ENCODE assay signal across 24 cellular contexts in the genomic region with DNA sequence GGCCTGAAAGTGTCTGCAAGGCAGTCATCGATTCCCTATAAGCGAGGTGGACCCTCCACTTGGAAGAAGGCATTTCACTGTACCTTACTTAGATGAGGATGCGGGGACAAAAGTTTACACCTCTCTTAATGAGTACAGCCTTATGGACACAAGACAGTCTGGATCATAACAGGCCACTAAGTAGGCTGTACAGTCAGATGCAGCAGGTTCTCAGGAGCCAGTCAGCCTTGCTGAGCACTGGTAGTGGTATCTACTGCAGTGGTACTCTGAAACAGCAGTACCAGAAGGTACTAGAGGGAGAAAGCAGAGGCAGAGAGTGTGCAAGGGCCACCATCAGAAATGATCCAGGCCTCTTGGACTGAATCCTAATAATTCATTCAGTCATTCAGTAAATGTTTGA.
A peak's percentile ranks its signal among the peaks of the same experiment; 100 is the strongest.
DNase-seq lines count a peak whose midpoint lies in the region; ATAC-seq, FAIRE-seq and TF ChIP-seq lines count a peak whose summit lies in the region.
"Had no signal": no experiment of that assay in that cellular context is flagged by ENCODE, and none has a peak within 500 bp of the region (broad histone marks: within the 10 kb centered on the region; RNA-seq: fewer than 3 reads in every experiment).

No MANE protein-coding gene starts in this region.

- no peak overlapping the region for H3K56ac ChIP-seq in H1 (replicated peaks; ENCODE audit: insufficient read length, low read depth, low read length)

- H3K36me3 Mint-ChIP-seq in activated naive CD8-positive, alpha-beta T cell treated with anti-CD3 and anti-CD28 coated beads, Interleukin-2, amount 50 U/mL, for 24 hours (ENCODE audit: low read depth): peaks cover 47% of the 10 kb centered on the region
- H3K36me3 Mint-ChIP-seq in activated naive CD8-positive, alpha-beta T cell treated with anti-CD3 and anti-CD28 coated beads for 36 hours: peaks cover 25% of the 10 kb centered on the region
- peaks cover 30% of the 10 kb centered on the region for H3K36me3 Mint-ChIP-seq in CD4-positive, CD25-positive, alpha-beta regulatory T cell
- H3K36me3 Mint-ChIP-seq in T-cell: peaks cover 48% of the 10 kb centered on the region

- H4K8ac ChIP-seq in H1 (ENCODE audit: extremely low read depth, insufficient read depth, low read length): no peak overlapping the region

- CTCF ChIA-PET in T-cell (lab: Charles Lee) (no interaction called here), H1 (lab: Charles Lee; ENCODE audit: partially characterized antibody) (interaction anchor here (0.6 to 1.9 kb wide), 3 partner anchors 15 to 60 kb away, joined by 3 to 9 read pairs (median 4); no protein-coding TSS in a partner anchor)

- WGBS in H1 (ENCODE audit: extremely low coverage in 1 of 2, insufficient coverage in 1 of 2, insufficient read length in 1 of 2, insufficient replicate concordance in 2 of 2, low coverage in 1 of 2, low lambda C conversion rate in 2 of 2, missing lambda C conversion rate in 1 of 2), 2 experiments: 97% methylated on average over 3 of the region's 3 CpGs; no CpG with 5 or more reads in 1 of the 2 experiments

- peaks cover 3% of the 10 kb centered on the region; the same call in 1 of the 2 replicates for H3K79me1 ChIP-seq in H1 (ENCODE audit: low read depth, low read length)

- H3K4me3 ChIP-seq in CD4-positive, CD25-positive, alpha-beta regulatory T cell (ENCODE audit: low read depth, low read length): no peak overlapping the region
- no peak overlapping the region for H3K4me3 ChIP-seq in H1 (ENCODE audit: extremely low read depth in 1 of 4, insufficient read depth in 2 of 4, low read depth in 3 of 4, low read length in 4 of 4)
- H3K4me3 ChIP-seq: BLaER1 treated with 17β-estradiol and CSF1 and Interleukin-3, amounts not matched to agents 10 nM and 100 nM; GM23248; SJSA1 had no signal

- no peak overlapping the region for H2AFZ ChIP-seq in H1 (ENCODE audit: low read length)
- H2AFZ ChIP-seq: GM23248 had no signal

- no peaks in the 10 kb centered on the region for H3K23me2 ChIP-seq in H1 (ENCODE audit: low read depth, low read length)

- peaks cover 6% of the 10 kb centered on the region for H3K4me1 Mint-ChIP-seq in activated naive CD8-positive, alpha-beta T cell treated with anti-CD3 and anti-CD28 coated beads, Interleukin-2, amount 50 U/mL, for 24 hours
- H3K4me1 Mint-ChIP-seq in activated naive CD8-positive, alpha-beta T cell treated with anti-CD3 and anti-CD28 coated beads for 36 hours: peaks cover 9% of the 10 kb centered on the region
- peaks cover 0 to 9% (median 9%) of the 10 kb centered on the region in 4 donors for H3K4me1 Mint-ChIP-seq in CD4-positive, CD25-positive, alpha-beta regulatory T cell
- peaks cover 9 to 15% (median 10%) of the 10 kb centered on the region in 3 donors for H3K4me1 Mint-ChIP-seq in T-cell

- no peak overlapping the region for H4K5ac ChIP-seq in H1 (ENCODE audit: insufficient read length, low read depth, low read length)

- H3K9ac ChIP-seq in H1 (replicated peaks in 1 of 4; ENCODE audit: extremely low read depth in 1 of 4, low read depth in 3 of 4, low read length in 3 of 4): no peak overlapping the region
- H3K9ac ChIP-seq: BLaER1 treated with 17β-estradiol and CSF1 and Interleukin-3, amounts not matched to agents 10 nM and 100 nM; GM23248 had no signal

- H4K20me1 ChIP-seq in H1 (replicated peaks in 1 of 2; ENCODE audit: control insufficient read depth in 1 of 2, insufficient read depth in 2 of 2, low read length in 2 of 2): no peaks in the 10 kb centered on the region

- no peak overlapping the region for H2BK15ac ChIP-seq in H1 (ENCODE audit: low read length)

- H3K4ac ChIP-seq in H1 (replicated peaks; ENCODE audit: insufficient read length, low read depth, low read length): no peak overlapping the region

- no peak overlapping the region for H3K27ac ChIP-seq in CD4-positive, CD25-positive, alpha-beta regulatory T cell (ENCODE audit: insufficient read depth, low read length, poor library complexity, severe bottlenecking)
- no peak overlapping the region for H3K27ac ChIP-seq in H1 (ENCODE audit: low read depth, low read length)
- H3K27ac ChIP-seq: BLaER1 treated with 17β-estradiol and CSF1 and Interleukin-3, amounts not matched to agents 10 nM and 100 nM; GM23248; SJSA1 had no signal

- ATAC-seq in activated naive CD8-positive, alpha-beta T cell treated with anti-CD3 and anti-CD28 coated beads, Interleukin-2, amount 50 U/mL, for 24 hours: no peak
- no peak for ATAC-seq in CD4-positive, CD25-positive, alpha-beta regulatory T cell (ENCODE audit: low read depth in 2 of 2)
- ATAC-seq in T-cell (replicated peaks in 1 of 4) (no peak), HG02870 (IDR thresholded peaks at IDR 0.05; ENCODE audit: unreplicated experiment) (no peak)

- H3K4me1 ChIP-seq in CD4-positive, CD25-positive, alpha-beta regulatory T cell (ENCODE audit: control insufficient read depth, insufficient read depth, low read length, poor library complexity, severe bottlenecking): no peaks in the 10 kb centered on the region
- no peaks in the 10 kb centered on the region; a peak in 1 of 7 replicates for H3K4me1 ChIP-seq in H1 (replicated peaks in 1 of 4; ENCODE audit: control insufficient read depth in 3 of 4, insufficient read depth in 4 of 4, low read length in 3 of 4)

- no peak overlapping the region for H2BK12ac ChIP-seq in H1 (ENCODE audit: low read depth, low read length)

- H3K27ac Mint-ChIP-seq in activated naive CD8-positive, alpha-beta T cell treated with anti-CD3 and anti-CD28 coated beads, Interleukin-2, amount 50 U/mL, for 24 hours: peak overlapping the region; percentile 36
- H3K27ac Mint-ChIP-seq in activated naive CD8-positive, alpha-beta T cell treated with anti-CD3 and anti-CD28 coated beads for 36 hours: no peak overlapping the region
- peak overlapping the region in 2 of 3 donors; percentile 46 to 50 for H3K27ac Mint-ChIP-seq in CD4-positive, CD25-positive, alpha-beta regulatory T cell
- peak overlapping the region; percentile 11 to 79 for H3K27ac Mint-ChIP-seq in T-cell

- H3K23ac ChIP-seq in H1 (ENCODE audit: insufficient read length): no peak overlapping the region

- no peaks in the 10 kb centered on the region for H3K9me3 ChIP-seq in CD4-positive, CD25-positive, alpha-beta regulatory T cell (ENCODE audit: control insufficient read depth in 2 of 2, low read length in 2 of 2)
- no peaks in the 10 kb centered on the region for H3K9me3 ChIP-seq in H1 (ENCODE audit: insufficient read depth in 2 of 2, low read depth in 1 of 2, low read length in 1 of 2)
- H3K9me3 ChIP-seq: BLaER1 treated with 17β-estradiol and CSF1 and Interleukin-3, amounts not matched to agents 10 nM and 100 nM; SJSA1 had no signal

- no peak overlapping the region for H3K4me3 Mint-ChIP-seq in activated naive CD8-positive, alpha-beta T cell treated with anti-CD3 and anti-CD28 coated beads, Interleukin-2, amount 50 U/mL, for 24 hours
- no peak overlapping the region for H3K4me3 Mint-ChIP-seq in activated naive CD8-positive, alpha-beta T cell treated with anti-CD3 and anti-CD28 coated beads for 36 hours
- H3K4me3 Mint-ChIP-seq in CD4-positive, CD25-positive, alpha-beta regulatory T cell: no peak overlapping the region
- H3K4me3 Mint-ChIP-seq in T-cell: no peak overlapping the region
- H3K4me3 Mint-ChIP-seq: CD4-positive, alpha-beta memory T cell had no signal

- H3K27me3 Mint-ChIP-seq in activated naive CD8-positive, alpha-beta T cell treated with anti-CD3 and anti-CD28 coated beads, Interleukin-2, amount 50 U/mL, for 24 hours: no peaks in the 10 kb centered on the region
- no peaks in the 10 kb centered on the region for H3K27me3 Mint-ChIP-seq in activated naive CD8-positive, alpha-beta T cell treated with anti-CD3 and anti-CD28 coated beads for 36 hours
- H3K27me3 Mint-ChIP-seq in CD4-positive, CD25-positive, alpha-beta regulatory T cell: no peaks in the 10 kb centered on the region
- H3K27me3 Mint-ChIP-seq in T-cell: no peaks in the 10 kb centered on the region
- H3K27me3 Mint-ChIP-seq: CD4-positive, alpha-beta memory T cell had no signal

- H2BK5ac ChIP-seq in H1 (ENCODE audit: low read depth, low read length): no peak overlapping the region

- peaks cover 88% of the 10 kb centered on the region for H3K36me3 ChIP-seq in CD4-positive, CD25-positive, alpha-beta regulatory T cell (ENCODE audit: control insufficient read depth, insufficient read depth, low read length)
- peaks cover 6 to 79% (median 39%) of the 10 kb centered on the region in 4 experiments; a peak in 7 of 8 replicates for H3K36me3 ChIP-seq in H1 (ENCODE audit: control insufficient read depth in 2 of 4, insufficient read depth in 4 of 4, low read length in 3 of 4)

- H3K4me2 ChIP-seq in H1 (ENCODE audit: insufficient read depth in 1 of 2, low read depth in 2 of 2, low read length in 2 of 2): no peak overlapping the region
- H3K4me2 ChIP-seq: BLaER1 treated with 17β-estradiol and CSF1 and Interleukin-3, amounts not matched to agents 10 nM and 100 nM had no signal

- no peak for TF ChIP-seq EP300 in H1 (IDR thresholded peaks at IDR 0.05; ENCODE audit: borderline replicate concordance in 1 of 2, low read depth in 2 of 2, low read length in 2 of 2)

- no peak overlapping the region for H3K18ac ChIP-seq in H1 (ENCODE audit: extremely low read depth, low read length)

- no peak overlapping the region for H3K14ac ChIP-seq in H1 (ENCODE audit: insufficient read length)

- POLR2A ChIA-PET in T-cell (lab: Charles Lee) (interaction anchor here in 1 of 2 donors (0.5 kb wide), 1 partner anchor 176 kb away, joined by 8 read pairs; no protein-coding TSS in a partner anchor), H1 (lab: Charles Lee; ENCODE audit: partially characterized antibody) (interaction anchor here (1.5 kb wide), 1 partner anchor 10 kb away, joined by 3 read pairs; no protein-coding TSS in a partner anchor)

- TF ChIP-seq RAD21 in H1 (IDR thresholded peaks at IDR 0.05 in 1 of 2, conservative IDR thresholded peaks at IDR 0.05 in 1 of 2; ENCODE audit: low read depth in 2 of 2, low read length in 2 of 2): no peak

- no peak overlapping the region for H2BK120ac ChIP-seq in H1 (replicated peaks; ENCODE audit: low read depth, low read length)

- H4K91ac ChIP-seq in H1 (replicated peaks; ENCODE audit: insufficient read length, low read length): no peak overlapping the region

- no peaks in the 10 kb centered on the region for H3K9me3 Mint-ChIP-seq in activated naive CD8-positive, alpha-beta T cell treated with anti-CD3 and anti-CD28 coated beads, Interleukin-2, amount 50 U/mL, for 24 hours
- H3K9me3 Mint-ChIP-seq in activated naive CD8-positive, alpha-beta T cell treated with anti-CD3 and anti-CD28 coated beads for 36 hours: no peaks in the 10 kb centered on the region
- no peaks in the 10 kb centered on the region for H3K9me3 Mint-ChIP-seq in CD4-positive, CD25-positive, alpha-beta regulatory T cell
- no peaks in the 10 kb centered on the region for H3K9me3 Mint-ChIP-seq in T-cell

- no peaks in the 10 kb centered on the region for H3K27me3 ChIP-seq in CD4-positive, CD25-positive, alpha-beta regulatory T cell (ENCODE audit: control insufficient read depth, insufficient read depth, low read length)
- H3K27me3 ChIP-seq in H1 (replicated peaks in 1 of 4; ENCODE audit: control insufficient read depth in 3 of 4, extremely low read depth in 1 of 4, insufficient read depth in 3 of 4, low read length in 3 of 4): no peaks in the 10 kb centered on the region
- H3K27me3 ChIP-seq: BLaER1 treated with 17β-estradiol and CSF1 and Interleukin-3, amounts not matched to agents 10 nM and 100 nM; SJSA1 had no signal

- no peak for FAIRE-seq in H1 (lab: Jason Lieb, UNC)
- FAIRE-seq: A204.1 had no signal

- no peak for TF ChIP-seq CTCF in H1 (IDR thresholded peaks at IDR 0.05; ENCODE audit: control extremely low read depth in 1 of 3, insufficient read depth in 1 of 3, low read depth in 1 of 3, low read length in 3 of 3)

- no peaks in the 10 kb centered on the region for H3K79me2 ChIP-seq in H1 (ENCODE audit: control insufficient read depth in 1 of 2, insufficient read depth in 2 of 2, low read length in 2 of 2)

- H2BK20ac ChIP-seq in H1 (ENCODE audit: low read length): no peak overlapping the region

- no peak; a peak in 1 of 3 replicates for TF ChIP-seq POLR2A in H1 (IDR thresholded peaks at IDR 0.05; ENCODE audit: control extremely low read depth in 1 of 2, low read depth in 2 of 2, low read length in 2 of 2)

- no peak for DNase-seq in activated naive CD8-positive, alpha-beta T cell treated with anti-CD3 and anti-CD28 coated beads, Interleukin-2, amount 50 U/mL, for 24 hours
- DNase-seq in activated naive CD8-positive, alpha-beta T cell treated with anti-CD3 and anti-CD28 coated beads for 36 hours: no peak
- DNase-seq in CD4-positive, CD25-positive, alpha-beta regulatory T cell: no peak
- DNase-seq in T-cell (no peak), H1 (ENCODE audit: low read depth in 1 of 2, low spot score in 2 of 2) (no peak), NCI-H446 (lab: John Stamatoyannopoulos, UW) (no peak), foreskin melanocyte (no peak)
- DNase-seq: CD4-positive, alpha-beta memory T cell; COR-L47; DMS53; GM23248; HCEC 1CT; Kasumi-1; NCI-H1092 treated with DMSO at 0.1 percent for 48 hours; NCI-H1436; NCI-H187; NCI-H2171 treated with DMSO at 0.1 percent for 48 hours; NCI-H345; NCI-H524; NCI-H774 had no signal

- H2AK5ac ChIP-seq in H1 (ENCODE audit: low read depth, low read length): no peak overlapping the region
